In genomic region chr11:117979481-117980211, GRCh38 we compare ENCODE assay signal across 10 cellular contexts. TPM values are rescaled to one million over a fixed set of nuclear protein-coding genes. Genes with fewer than 3 reads are reported as not detected.
DNase-seq lines count a peak whose midpoint lies in the region; ATAC-seq lines count a peak whose summit lies in the region.
"Had no signal": no experiment of that assay in that cellular context is flagged by ENCODE, and none has a peak within 500 bp of the region (broad histone marks: within the 10 kb centered on the region; RNA-seq: fewer than 3 reads in every experiment).

No MANE protein-coding gene starts in this region.

- POLR2A ChIA-PET in CD8-positive, alpha-beta memory T cell (lab: Charles Lee) = interaction anchor here (0.5 to 0.8 kb wide), 2 partner anchors 28 to 423 kb away, joined by 3 to 5 read pairs; no protein-coding TSS in a partner anchor
- POLR2A ChIA-PET in activated CD8-positive, alpha-beta T cell treated with anti-CD3 and anti-CD28 coated beads, Interleukin-2, amount 10 ng/mL, durations not matched to agents 7 days and 5 days (lab: Charles Lee) = interaction anchor here (1.0 to 7.7 kb wide), 8 partner anchors 8 to 28 kb away, joined by 4 to 66 read pairs (median 4); partner anchors contain the start of gene IL10RA

- peaks cover 0 to 19% (median 6%) of the 10 kb centered on the region in 3 donors for H3K36me3 Mint-ChIP-seq in CD8-positive, alpha-beta memory T cell
- peaks cover 54% of the 10 kb centered on the region for H3K36me3 Mint-ChIP-seq in activated CD8-positive, alpha-beta T cell treated with anti-CD3 and anti-CD28 coated beads, Interleukin-2, amount 10 ng/mL, durations not matched to agents 7 days and 5 days (ENCODE audit: low read depth)
- H3K36me3 Mint-ChIP-seq: mesothelial cell of epicardium had no signal

- H3K27ac ChIP-seq in CD8-positive, alpha-beta memory T cell (ENCODE audit: low read depth, low read length) = no peak overlapping the region

- ATAC-seq in GM21515 (IDR thresholded peaks at IDR 0.05; ENCODE audit: unreplicated experiment) = peak; percentile 48
- peak; percentile 32 for ATAC-seq in activated CD8-positive, alpha-beta T cell treated with anti-CD3 and anti-CD28 coated beads, Interleukin-2, amount 10 ng/mL, durations not matched to agents 7 days and 5 days

- CTCF ChIA-PET in CD8-positive, alpha-beta memory T cell (lab: Charles Lee) = interaction anchor here (1.2 to 4.6 kb wide), 8 partner anchors 10 to 74 kb away, joined by 3 to 21 read pairs (median 6); no protein-coding TSS in a partner anchor
- CTCF ChIA-PET in activated CD8-positive, alpha-beta T cell treated with anti-CD3 and anti-CD28 coated beads, Interleukin-2, amount 10 ng/mL, durations not matched to agents 7 days and 5 days (lab: Charles Lee) = interaction anchor here (0.7 to 24.6 kb wide), 12 partner anchors 8 to 171 kb away, joined by 3 to 401 read pairs (median 3); no protein-coding TSS in a partner anchor

- peak overlapping the region; percentile 22 to 79 (median 59) for H3K4me3 Mint-ChIP-seq in CD8-positive, alpha-beta memory T cell
- no peak overlapping the region for H3K4me3 Mint-ChIP-seq in activated CD8-positive, alpha-beta T cell treated with anti-CD3 and anti-CD28 coated beads, Interleukin-2, amount 10 ng/mL, durations not matched to agents 7 days and 5 days
- H3K4me3 Mint-ChIP-seq: mesothelial cell of epicardium had no signal

- DNase-seq in CD8-positive, alpha-beta memory T cell = no peak
- no peak for DNase-seq in activated CD8-positive, alpha-beta T cell treated with anti-CD3 and anti-CD28 coated beads, Interleukin-2, amount 10 ng/mL, durations not matched to agents 7 days and 5 days
- peak; percentile 24 for DNase-seq in mucosa of gallbladder (ENCODE audit: low spot score)
- DNase-seq in KBM-7 = no peak
- DNase-seq in GF-D8 (lab: John Stamatoyannopoulos, UW) = no peak
- DNase-seq in effector CD4-positive, alpha-beta T cell = no peak
- no peak for DNase-seq in SIG-M5 (lab: John Stamatoyannopoulos, UW)
- DNase-seq: NCI-H526 had no signal

- no peaks in the 10 kb centered on the region for H3K27me3 ChIP-seq in CD8-positive, alpha-beta memory T cell (ENCODE audit: insufficient read depth, low read length, poor library complexity, severe bottlenecking)

- no peaks in the 10 kb centered on the region for H3K27me3 Mint-ChIP-seq in CD8-positive, alpha-beta memory T cell
- H3K27me3 Mint-ChIP-seq in activated CD8-positive, alpha-beta T cell treated with anti-CD3 and anti-CD28 coated beads, Interleukin-2, amount 10 ng/mL, durations not matched to agents 7 days and 5 days (ENCODE audit: low read depth) = no peaks in the 10 kb centered on the region

- H3K4me1 ChIP-seq in CD8-positive, alpha-beta memory T cell (ENCODE audit: insufficient read depth, low read length) = peaks cover 56% of the 10 kb centered on the region

- H3K9me3 ChIP-seq in CD8-positive, alpha-beta memory T cell (ENCODE audit: low read length) = no peaks in the 10 kb centered on the region

- no peaks in the 10 kb centered on the region for H3K36me3 ChIP-seq in CD8-positive, alpha-beta memory T cell (ENCODE audit: insufficient read depth, low read length)

- H3K9me3 Mint-ChIP-seq in CD8-positive, alpha-beta memory T cell = no peaks in the 10 kb centered on the region
- no peaks in the 10 kb centered on the region for H3K9me3 Mint-ChIP-seq in activated CD8-positive, alpha-beta T cell treated with anti-CD3 and anti-CD28 coated beads, Interleukin-2, amount 10 ng/mL, durations not matched to agents 7 days and 5 days (ENCODE audit: insufficient read depth)
- H3K9me3 Mint-ChIP-seq: mesothelial cell of epicardium had no signal

- in situ Hi-C loops in KBM-7 (cut with MboI; ENCODE audit: low pct_unique_long_range_greater_than_20kb, low sequenced_read_pairs) = no loop called here

- H3K27ac Mint-ChIP-seq in CD8-positive, alpha-beta memory T cell = peak overlapping the region; percentile 59 to 89 (median 81)
- peak overlapping the region; percentile 81 for H3K27ac Mint-ChIP-seq in activated CD8-positive, alpha-beta T cell treated with anti-CD3 and anti-CD28 coated beads, Interleukin-2, amount 10 ng/mL, durations not matched to agents 7 days and 5 days
- H3K27ac Mint-ChIP-seq: mesothelial cell of epicardium had no signal

- H3K4me3 ChIP-seq in CD8-positive, alpha-beta memory T cell (ENCODE audit: low read length) = no peak overlapping the region

- peaks cover 76 to 85% (median 84%) of the 10 kb centered on the region in 3 donors for H3K4me1 Mint-ChIP-seq in CD8-positive, alpha-beta memory T cell
- peaks cover 81% of the 10 kb centered on the region for H3K4me1 Mint-ChIP-seq in activated CD8-positive, alpha-beta T cell treated with anti-CD3 and anti-CD28 coated beads, Interleukin-2, amount 10 ng/mL, durations not matched to agents 7 days and 5 days (ENCODE audit: low read depth)
- H3K4me1 Mint-ChIP-seq: mesothelial cell of epicardium had no signal

RNA-seq across cellular contexts. Expression of gene IL10RA, which starts 6.5 kb away (rescaled TPM):
- 100 to 1,000 TPM; 120 to 122 TPM for total RNA-seq in CD8-positive, alpha-beta memory T cell
- 659 TPM for polyA plus RNA-seq in CD8-positive, alpha-beta memory T cell
- 100 to 1,000 TPM; 202 to 210 TPM for total RNA-seq in activated CD8-positive, alpha-beta T cell treated with anti-CD3 and anti-CD28 coated beads, Interleukin-2, amount 10 ng/mL, durations not matched to agents 7 days and 5 days
- 29.3 TPM for total RNA-seq in mucosa of gallbladder

RNA-seq across cellular contexts. Expression of gene TMPRSS13, which starts 50.4 kb away (rescaled TPM):
- total RNA-seq in CD8-positive, alpha-beta memory T cell = 1 to 10 TPM; 1.4 to 1.5 TPM
- 1.5 TPM for polyA plus RNA-seq in CD8-positive, alpha-beta memory T cell
- total RNA-seq in activated CD8-positive, alpha-beta T cell treated with anti-CD3 and anti-CD28 coated beads, Interleukin-2, amount 10 ng/mL, durations not matched to agents 7 days and 5 days = 1 to 10 TPM; 1.8 to 2.5 TPM
- total RNA-seq in mucosa of gallbladder = 0.63 TPM
